Comparison of ENCODE assay signal across 16 cellular contexts in the genomic region with DNA sequence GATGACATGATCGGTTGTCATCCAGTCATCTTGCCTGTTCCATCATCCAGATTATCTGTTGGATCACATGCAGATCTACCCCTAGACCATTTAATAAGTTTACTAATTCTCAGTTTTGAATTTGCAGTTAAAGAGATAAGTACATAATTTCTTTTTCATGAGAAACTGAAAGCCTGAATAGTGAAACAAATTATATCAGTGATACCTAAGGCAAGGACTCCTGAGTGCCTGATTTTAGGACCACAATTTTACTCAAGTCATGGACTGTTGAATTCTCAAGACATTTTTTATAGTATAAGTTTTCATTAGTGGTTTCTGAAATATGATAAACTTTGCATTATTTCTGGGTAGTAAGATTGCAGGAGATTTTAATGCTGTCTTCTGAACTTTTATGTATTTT. TPM values are rescaled to one million over a fixed set of nuclear protein-coding genes. Genes with fewer than 3 reads are reported as not detected.
"Had no signal": no experiment of that assay in that cellular context is flagged by ENCODE, and none has a peak within 500 bp of the region (broad histone marks: within the 10 kb centered on the region; RNA-seq: fewer than 3 reads in every experiment).

No MANE protein-coding gene starts in this region.

- ATAC-seq: esophagus mucosa; left colon; naive thymus-derived CD4-positive, alpha-beta T cell; right cardiac atrium; T-cell; upper lobe of right lung had no signal

- FAIRE-seq: bronchial epithelial cell, endometrium had no signal

- H3K4me1 ChIP-seq: ascending aorta, suprapubic skin, upper lobe of right lung had no signal

- H3K27me3 Mint-ChIP-seq: activated CD4-positive, alpha-beta T cell treated with anti-CD3 and anti-CD28 coated beads, Interleukin-2, amount 10 ng/mL, durations not matched to agents 24 days and 14 days; naive thymus-derived CD4-positive, alpha-beta T cell; T-cell had no signal

- H3K27me3 ChIP-seq: ascending aorta, suprapubic skin, upper lobe of right lung had no signal

- H3K9me3 ChIP-seq: suprapubic skin, upper lobe of right lung had no signal

- H3K4me3 ChIP-seq: ascending aorta, suprapubic skin, upper lobe of right lung had no signal

- H3K9me3 Mint-ChIP-seq: T-cell had no signal

- H3K4me3 Mint-ChIP-seq: T-cell had no signal

- H3K36me3 ChIP-seq: ascending aorta, suprapubic skin, upper lobe of right lung had no signal

- H3K27ac ChIP-seq: ascending aorta, suprapubic skin, upper lobe of right lung had no signal

- DNase-seq: activated CD4-positive, alpha-beta T cell treated with anti-CD3 and anti-CD28 coated beads, Interleukin-2, amount 10 ng/mL, durations not matched to agents 24 days and 14 days; activated effector memory CD4-positive, alpha-beta T cell treated with anti-CD3 and anti-CD28 coated beads, Interleukin-2, amount 50 U/mL, for 16 hours; activated T-cell treated with anti-CD3 and anti-CD28 coated beads for 4 hours; left colon; naive thymus-derived CD4-positive, alpha-beta T cell; right cardiac atrium; stimulated activated CD4-positive, alpha-beta T cell treated with anti-CD3 and anti-CD28 coated beads, Interleukin-1b, Interleukin-23, amount 100 ng/mL, for 48 hours; stimulated activated naive CD4-positive, alpha-beta T cell; T-cell; upper lobe of right lung had no signal

RNA-seq across cellular contexts. Expression of a gene that starts 13.2 kb away (rescaled TPM):
- total RNA-seq: ascending aorta, lung microvascular endothelial cell had no signal
